8 cellular contexts compared by ENCODE assay signal in the genomic region with DNA sequence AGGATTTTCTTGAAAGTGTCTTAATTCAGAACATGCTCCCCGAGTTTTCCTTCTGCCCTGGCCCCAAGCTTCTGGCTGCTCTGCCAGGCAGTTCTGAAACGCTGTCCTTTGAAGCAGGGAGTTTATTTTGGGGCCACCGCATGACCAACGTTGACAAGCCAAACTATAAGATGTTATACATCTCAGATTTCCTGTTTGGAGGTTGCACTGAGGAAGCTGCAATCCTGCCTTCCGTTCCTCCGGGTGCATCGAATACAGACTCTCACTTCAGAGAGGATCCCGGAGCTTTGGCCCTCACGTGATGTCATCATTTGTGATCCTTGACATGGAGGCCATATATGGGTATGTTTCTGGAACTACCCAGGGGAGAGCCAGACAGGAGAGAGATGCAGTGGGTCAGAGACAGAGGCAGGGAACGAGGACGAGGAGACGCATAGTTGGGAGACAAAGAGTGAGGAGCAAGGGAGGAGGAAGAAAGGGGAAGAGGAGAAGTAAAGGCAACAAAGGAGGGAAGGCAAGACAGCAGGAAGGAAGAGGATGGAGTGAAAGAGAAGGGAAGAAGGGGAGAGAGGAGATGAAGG. TPM values are rescaled to one million over a fixed set of nuclear protein-coding genes. Genes with fewer than 3 reads are reported as not detected.
DNase-seq lines count a peak whose midpoint lies in the region; ATAC-seq, FAIRE-seq and TF ChIP-seq lines count a peak whose summit lies in the region.

A gene with protein sequence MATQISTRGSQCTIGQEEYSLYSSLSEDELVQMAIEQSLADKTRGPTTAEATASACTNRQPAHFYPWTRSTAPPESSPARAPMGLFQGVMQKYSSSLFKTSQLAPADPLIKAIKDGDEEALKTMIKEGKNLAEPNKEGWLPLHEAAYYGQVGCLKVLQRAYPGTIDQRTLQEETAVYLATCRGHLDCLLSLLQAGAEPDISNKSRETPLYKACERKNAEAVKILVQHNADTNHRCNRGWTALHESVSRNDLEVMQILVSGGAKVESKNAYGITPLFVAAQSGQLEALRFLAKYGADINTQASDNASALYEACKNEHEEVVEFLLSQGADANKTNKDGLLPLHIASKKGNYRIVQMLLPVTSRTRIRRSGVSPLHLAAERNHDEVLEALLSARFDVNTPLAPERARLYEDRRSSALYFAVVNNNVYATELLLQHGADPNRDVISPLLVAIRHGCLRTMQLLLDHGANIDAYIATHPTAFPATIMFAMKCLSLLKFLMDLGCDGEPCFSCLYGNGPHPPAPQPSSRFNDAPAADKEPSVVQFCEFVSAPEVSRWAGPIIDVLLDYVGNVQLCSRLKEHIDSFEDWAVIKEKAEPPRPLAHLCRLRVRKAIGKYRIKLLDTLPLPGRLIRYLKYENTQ (minus strand): TSS at position 94 of the 581 bp plus-strand sequence. CDS start 12,031 bp downstream, outside the sequence.

- H3K9me3 ChIP-seq in HepG2 (ENCODE audit: low read length) (no peaks in the 10 kb centered on the region), right lobe of liver (no peaks in the 10 kb centered on the region), colonic mucosa (no peaks in the 10 kb centered on the region), gastrocnemius medialis (no peaks in the 10 kb centered on the region), A673 (ENCODE audit: low read depth, low read length, poor library complexity, severe bottlenecking) (no peaks in the 10 kb centered on the region)

- DNase-seq in HepG2 (ENCODE audit: low spot score) (no peak), right lobe of liver (no peak), colonic mucosa (no peak), gastrocnemius medialis (peak; percentile 84 to 94), A673 (ENCODE audit: low spot score) (no peak), NCI-H524 treated with DMSO at 0.1 percent for 48 hours (lab: John Stamatoyannopoulos, UW) (no peak), NCI-H526 treated with DMSO at 0.1 percent for 48 hours (lab: John Stamatoyannopoulos, UW) (no peak)

- TF ChIP-seq EP300 in HepG2 (IDR thresholded peaks at IDR 0.05; ENCODE audit: low read depth in 2 of 2, low read length in 2 of 2) = no peak
- TF ChIP-seq EP300 in HepG2 (CRISPR knock-in tag; IDR thresholded peaks at IDR 0.05; ENCODE audit: borderline replicate concordance) = no peak

- POLR2A ChIA-PET in HepG2 (lab: Yijun Ruan, JAX) (no interaction called here), A673 (lab: Charles Lee; ENCODE audit: low non-redundant PET) (no interaction called here)

- H3K27ac ChIP-seq in HepG2 (ENCODE audit: extremely low read length, insufficient read depth, low read length) (no peak within 1 kb of the TSS), right lobe of liver (no peak within 1 kb of the TSS), colonic mucosa (peak within 1 kb of the TSS; percentile 61), gastrocnemius medialis (peak within 1 kb of the TSS; percentile 97 to 100 (median 98)), A673 (ENCODE audit: low read depth, low read length, poor library complexity, severe bottlenecking) (no peak within 1 kb of the TSS)

- ATAC-seq in HepG2 = no peak
- ATAC-seq in right lobe of liver = no peak
- ATAC-seq in HG03342 (IDR thresholded peaks at IDR 0.05; ENCODE audit: unreplicated experiment) = peak; percentile 22
- ATAC-seq in gastrocnemius medialis = peak; percentile 35 to 37

- TF ChIP-seq POLR2A in HepG2 (IDR thresholded peaks at IDR 0.05; ENCODE audit: insufficient read depth in 1 of 2, low read depth in 2 of 2, low read length in 2 of 2) (no peak), right lobe of liver (IDR thresholded peaks at IDR 0.05) (no peak), gastrocnemius medialis (IDR thresholded peaks at IDR 0.05) (peak; percentile 98)

- TF ChIP-seq CTCF in HepG2 (CRISPR knock-in tag; IDR thresholded peaks at IDR 0.05) = no peak
- no peak for TF ChIP-seq CTCF in right lobe of liver (IDR thresholded peaks at IDR 0.05)
- TF ChIP-seq CTCF in colonic mucosa (IDR thresholded peaks at IDR 0.05) = no peak
- TF ChIP-seq CTCF in gastrocnemius medialis (IDR thresholded peaks at IDR 0.05 in 4 of 5, conservative IDR thresholded peaks at IDR 0.05 in 1 of 5) = no peak
- TF ChIP-seq CTCF in A673 (conservative IDR thresholded peaks at IDR 0.05; ENCODE audit: low read depth, low read length) = no peak

- BruUV-seq in HepG2 (replicated peaks; lab: Mats Ljungman, UMichigan) (no TSS peak), A673 (replicated peaks; lab: Mats Ljungman, UMichigan) (no TSS peak)

- H3K4me2 ChIP-seq in HepG2 (ENCODE audit: low read depth, low read length) = no peak within 1 kb of the TSS

- H3K4me1 ChIP-seq in HepG2 (ENCODE audit: insufficient read depth, low read length) (peaks cover 41% of the 10 kb centered on the region), right lobe of liver (no peaks in the 10 kb centered on the region), colonic mucosa (no peaks in the 10 kb centered on the region), gastrocnemius medialis (peaks cover 47 to 53% of the 10 kb centered on the region in 2 donors), A673 (ENCODE audit: insufficient read depth, low read length, poor library complexity, severe bottlenecking) (no peaks in the 10 kb centered on the region)

- H3K4me3 ChIP-seq in HepG2 (replicated peaks in 1 of 3; ENCODE audit: insufficient read depth in 1 of 3, low read depth in 2 of 3, low read length in 3 of 3) = no peak within 1 kb of the TSS
- H3K4me3 ChIP-seq in right lobe of liver = no peak within 1 kb of the TSS
- H3K4me3 ChIP-seq in colonic mucosa = peak within 1 kb of the TSS; percentile 20
- peak within 1 kb of the TSS; percentile 61 to 80 (median 76) for H3K4me3 ChIP-seq in gastrocnemius medialis
- no peak within 1 kb of the TSS for H3K4me3 ChIP-seq in A673 (ENCODE audit: low read depth, low read length, poor library complexity, severe bottlenecking)

- H3K36me3 ChIP-seq in HepG2 (replicated peaks in 1 of 2; ENCODE audit: control insufficient read depth in 1 of 2, insufficient read depth in 2 of 2, low read length in 2 of 2) (no peaks in the 10 kb centered on the region), right lobe of liver (no peaks in the 10 kb centered on the region), colonic mucosa (no peaks in the 10 kb centered on the region), gastrocnemius medialis (no peaks in the 10 kb centered on the region), A673 (ENCODE audit: insufficient read depth, low read length, poor library complexity, severe bottlenecking) (no peaks in the 10 kb centered on the region)

- H2AFZ ChIP-seq in HepG2 (ENCODE audit: low read length) = no peak within 1 kb of the TSS

- intact Hi-C loops in HepG2 (cut with micrococcal nuclease; ENCODE audit: unreplicated experiment) (no loop called here), right lobe of liver (cut with DNase I) (no loop called here), colonic mucosa (cut with DNase I) (no loop called here), gastrocnemius medialis (cut with DNase I; ENCODE audit: low total_unique reads) (no loop called here), A673 (cut with micrococcal nuclease; ENCODE audit: unreplicated experiment) (no loop called here)

- in situ Hi-C loops in HepG2 (cut with HindIII; ENCODE audit: extremely low pct_ligation_motif_present, low pct_unique_long_range_greater_than_20kb) = no loop called here
- in situ Hi-C loops in gastrocnemius medialis (cut with MboI; ENCODE audit: low sequenced_read_pairs in 4 of 4) = no loop called here

- no peaks in the 10 kb centered on the region for H4K20me1 ChIP-seq in HepG2 (ENCODE audit: insufficient read depth, low read length)

- CTCF ChIA-PET in HepG2 (lab: Yijun Ruan, JAX; ENCODE audit: low intra/inter-chr PET ratio, low total read pairs) = no interaction called here
- CTCF ChIA-PET in A673 (lab: Charles Lee) = no interaction called here

- H3K79me2 ChIP-seq in HepG2 (ENCODE audit: insufficient read depth, low read length) = no peaks in the 10 kb centered on the region

- H3K27me3 ChIP-seq in HepG2 (ENCODE audit: control insufficient read depth in 1 of 2, insufficient read depth in 2 of 2, low read length in 2 of 2) (peaks cover 10 to 64% of the 10 kb centered on the region in 2 experiments), right lobe of liver (no peaks in the 10 kb centered on the region), colonic mucosa (no peaks in the 10 kb centered on the region), gastrocnemius medialis (no peaks in the 10 kb centered on the region), A673 (replicated peaks; ENCODE audit: insufficient read depth, low read depth, low read length, poor library complexity) (no peaks in the 10 kb centered on the region)

- FAIRE-seq in HepG2 (lab: Jason Lieb, UNC) = no peak

- H3K9ac ChIP-seq in HepG2 (ENCODE audit: insufficient read depth, low read depth, low read length) (no peak within 1 kb of the TSS), colonic mucosa (ENCODE audit: low read depth in 2 of 2, low read length in 2 of 2) (peak within 1 kb of the TSS; percentile 21 to 53)

- WGBS in HepG2 (ENCODE audit: low lambda C conversion rate) = 37% methylated on average over 11 of the region's 12 CpGs
- WGBS in right lobe of liver (ENCODE audit: insufficient coverage, low coverage, low lambda C conversion rate, missing lambda C conversion rate) = 28% methylated on average over 12 of the region's 12 CpGs

- no peak for TF ChIP-seq RAD21 in HepG2 (CRISPR knock-in tag; IDR thresholded peaks at IDR 0.05)

RNA-seq across cellular contexts. Expression of the gene that starts here (rescaled TPM):
- total RNA-seq in HepG2 (2016; rRNA removed; fragmentation: Illumina TruSeq; extraction: Trizol) (0.46 and 0.82 TPM in 2 replicates), right lobe of liver (under 1 TPM; 0.20 to 0.59 (median 0.28) TPM), colonic mucosa (10 to 100 TPM in 1 of 2 donors, 1 to 10 TPM in 1; 1.3 to 13.4 TPM), gastrocnemius medialis (100 to 1,000 TPM; 335 to 819 (median 539) TPM), A673 (2021) (not detected in 2 replicates)
- 0.26 and 0.40 TPM in 2 replicates for total RNA-seq in HepG2 (2016; cell fraction: cytosol; rRNA removed; fragmentation: Illumina TruSeq; extraction: Trizol; ENCODE audit: low read depth)
- 0.62 and 0.93 TPM in 2 replicates for total RNA-seq in HepG2 (2016; cell fraction: insoluble cytoplasmic fraction; rRNA removed; fragmentation: Illumina TruSeq; extraction: Trizol)
- 0.37 and 0.83 TPM in 2 replicates for total RNA-seq in HepG2 (2016; cell fraction: membrane; rRNA removed; fragmentation: Illumina TruSeq; extraction: Trizol)
- total RNA-seq in HepG2 (2016; cell fraction: nucleus; rRNA removed; fragmentation: Illumina TruSeq; extraction: Trizol) = 1.1 and 1.3 TPM in 2 replicates
- 4.1 and 4.5 TPM in 2 replicates for polyA plus RNA-seq in HepG2 (2011; rRNA removed)
- 4.5 and 6.1 TPM in 2 replicates for polyA plus RNA-seq in HepG2 (2011; cell fraction: cytosol; rRNA removed)
- 9.6 and 13.9 TPM in 2 replicates for polyA plus RNA-seq in HepG2 (2011; cell fraction: nucleus; rRNA removed)
- 0.48 and 0.80 TPM in 2 replicates for polyA plus RNA-seq in HepG2 (2012)
- 0.21 and 0.37 TPM in 2 replicates for polyA plus RNA-seq in HepG2 (2016; cell fraction: cytosol; fragmentation: Illumina TruSeq; extraction: Trizol; ENCODE audit: low read depth)
- 0.58 and 0.71 TPM in 2 replicates for polyA plus RNA-seq in HepG2 (2016; cell fraction: insoluble cytoplasmic fraction; fragmentation: Illumina TruSeq; extraction: Trizol; ENCODE audit: low read depth)
- 0.35 and 0.43 TPM in 2 replicates for polyA plus RNA-seq in HepG2 (2016; cell fraction: membrane; fragmentation: Illumina TruSeq; extraction: Trizol; ENCODE audit: low read depth)
- 1.0 and 1.6 TPM in 2 replicates for polyA plus RNA-seq in HepG2 (2016; cell fraction: nucleus; fragmentation: Illumina TruSeq; extraction: Trizol; ENCODE audit: insufficient read depth, low read depth)
- 14.4 TPM in 1 of 2 replicates, not detected in the other for polyA minus RNA-seq in HepG2 (2011; rRNA and poly(A)+ RNA removed; ENCODE audit: low replicate concordance)
- polyA minus RNA-seq in HepG2 (2011; cell fraction: cytosol; rRNA and poly(A)+ RNA removed) = 3.1 and 3.4 TPM in 2 replicates
- polyA minus RNA-seq in HepG2 (2011; cell fraction: nucleus; rRNA and poly(A)+ RNA removed) = 3.7 and 6.6 TPM in 2 replicates

Comparison
In these comparisons a context has a peak if more than half of its experiments do, and no peak if none do; other contexts are left out.
1. RNA of the gene that starts here (total RNA-seq): 335 to 819 TPM in gastrocnemius medialis; 1.3 to 13.4 TPM in colonic mucosa, 0.26 to 1.3 TPM in HepG2, 0.20 to 0.59 TPM in right lobe of liver and not detected in A673; every median in the first group is over 10 times any median in the second.
2. ATAC-seq: peak in HG03342 (single experiment) and gastrocnemius medialis (2 of 2); none in HepG2 (single experiment) and right lobe of liver (0 of 4).
3. DNase-seq: peak in gastrocnemius medialis (2 of 2); none in HepG2 (single experiment), right lobe of liver (0 of 3), colonic mucosa (single experiment), A673 (single experiment), NCI-H524 treated with DMSO at 0.1 percent for 48 hours (single experiment) and NCI-H526 treated with DMSO at 0.1 percent for 48 hours (single experiment).
4. H3K27ac ChIP-seq: peak in colonic mucosa (single experiment) and gastrocnemius medialis (4 of 4); none in HepG2 (single experiment), right lobe of liver (0 of 3) and A673 (single experiment).
5. H3K4me3 ChIP-seq: peak in colonic mucosa (single experiment) and gastrocnemius medialis (4 of 4); none in HepG2 (0 of 3), right lobe of liver (0 of 3) and A673 (single experiment).
6. POLR2A ChIP-seq: peak in gastrocnemius medialis (2 of 2); none in HepG2 (0 of 2) and right lobe of liver (single experiment).